Comparison of ENCODE assay signal across 28 cellular contexts in the genomic region with DNA sequence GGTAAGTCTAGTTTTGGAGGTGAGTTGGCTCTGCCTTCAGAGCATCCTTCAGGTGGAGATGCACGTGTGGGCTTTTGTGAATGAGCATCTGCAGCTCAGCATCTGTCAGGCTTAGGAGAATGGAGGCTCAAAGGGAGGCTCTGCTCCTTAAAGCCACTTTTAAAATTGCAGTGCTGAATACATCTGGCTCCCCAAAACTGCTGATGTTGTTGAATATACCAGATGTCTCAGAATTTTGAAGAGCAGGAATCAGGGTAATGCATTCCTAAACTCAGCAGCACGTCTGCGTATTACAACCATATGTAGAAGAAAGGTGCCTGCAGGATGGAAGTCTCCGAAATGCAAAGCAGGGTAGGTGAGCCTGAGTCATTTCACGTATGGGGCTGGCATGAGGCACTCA.
"Had no signal": no experiment of that assay in that cellular context is flagged by ENCODE, and none has a peak within 500 bp of the region (broad histone marks: within the 10 kb centered on the region; RNA-seq: fewer than 3 reads in every experiment).

No MANE protein-coding gene starts in this region.

- DNase-seq: colonic mucosa; cortex of kidney; dermis blood vessel endothelial cell; dorsolateral prefrontal cortex; effector CD4-positive, alpha-beta T cell; effector CD8-positive, alpha-beta T cell; effector memory CD4-positive, alpha-beta T cell; effector memory CD8-positive, alpha-beta T cell; endodermal cell; erythroblast; esophagus squamous epithelium; foreskin fibroblast; foreskin keratinocyte; foreskin melanocyte; gastrocnemius medialis; glutamatergic neuron; head of caudate nucleus; heart left ventricle; heart right ventricle had no signal

- H3K27me3 ChIP-seq: colonic mucosa, dorsolateral prefrontal cortex, esophagus muscularis mucosa, esophagus squamous epithelium, gastrocnemius medialis, gastroesophageal sphincter, heart left ventricle, heart right ventricle had no signal

- H3K27ac ChIP-seq: colonic mucosa, coronary artery, dorsolateral prefrontal cortex, epithelial cell of prostate, esophagus muscularis mucosa, esophagus squamous epithelium, foreskin keratinocyte, gastrocnemius medialis, gastroesophageal sphincter, heart left ventricle, heart right ventricle had no signal

- H3K9me3 ChIP-seq: colonic mucosa, esophagus muscularis mucosa, esophagus squamous epithelium, gastrocnemius medialis, gastroesophageal sphincter, heart left ventricle, heart right ventricle had no signal

- FAIRE-seq: colon, endometrium, endothelial cell of umbilical vein, frontal cortex had no signal

- H3K4me3 ChIP-seq: colonic mucosa, coronary artery, dorsolateral prefrontal cortex, esophagus muscularis mucosa, esophagus squamous epithelium, gastrocnemius medialis, gastroesophageal sphincter, heart left ventricle, heart right ventricle had no signal

- H3K36me3 ChIP-seq: colonic mucosa, esophagus muscularis mucosa, esophagus squamous epithelium, gastrocnemius medialis, gastroesophageal sphincter, heart left ventricle, heart right ventricle had no signal

- H3K4me1 ChIP-seq: colonic mucosa, esophagus muscularis mucosa, esophagus squamous epithelium, foreskin keratinocyte, gastrocnemius medialis, gastroesophageal sphincter, heart left ventricle, heart right ventricle had no signal

- ATAC-seq: effector memory CD8-positive, alpha-beta T cell; esophagus mucosa; foreskin keratinocyte; gastrocnemius medialis; gastroesophageal sphincter; heart left ventricle; heart right ventricle had no signal
